8 cellular contexts compared by ENCODE assay signal in genomic region chr9:73001860-73002259, GRCh38. TPM values are rescaled to one million over a fixed set of nuclear protein-coding genes. Genes with fewer than 3 reads are reported as not detected.
"Had no signal": no experiment of that assay in that cellular context is flagged by ENCODE, and none has a peak within 500 bp of the region (broad histone marks: within the 10 kb centered on the region; RNA-seq: fewer than 3 reads in every experiment).

No MANE protein-coding gene starts in this region.

- DNase-seq: GDM1, GF-D8 had no signal

- H3K4me3 ChIP-seq: GM12878 had no signal

- FAIRE-seq: GM12878, GM12891, GM12892, GM18507, GM19239 had no signal

- ATAC-seq: GM12878 had no signal

RNA-seq across cellular contexts. Expression of gene ALDH1A1, which starts 49.0 kb away (rescaled TPM):
- total RNA-seq: G401 had no signal
